Comparison of ENCODE assay signal across 19 cellular contexts in genomic region chr2:158120664-158121063, GRCh38. TPM values are rescaled to one million over a fixed set of nuclear protein-coding genes. Genes with fewer than 3 reads are reported as not detected.
"Had no signal": no experiment of that assay in that cellular context is flagged by ENCODE, and none has a peak within 500 bp of the region (broad histone marks: within the 10 kb centered on the region; RNA-seq: fewer than 3 reads in every experiment).

No MANE protein-coding gene starts in this region.

- H3K4me1 ChIP-seq: esophagus squamous epithelium, foreskin keratinocyte, left ventricle myocardium inferior, parathyroid adenoma, tibial nerve, vagina had no signal

- H3K9me3 Mint-ChIP-seq: activated T-helper 1 cell treated with anti-CD3 and anti-CD28 coated beads, Interleukin-12 subunit alpha, Interleukin-12 subunit beta, Interleukin-2, Interleukin-4 antibody, amounts not matched to agents 30 ng/mL and 10 ng/mL and 1 ng/mL, durations not matched to agents 14 hours and 24 hours and 36 hours; neural crest cell; stimulated activated effector memory CD8-positive, alpha-beta T cell treated with anti-CD3 and anti-CD28 coated beads, Interleukin-12 subunit alpha, Interleukin-12 subunit beta, amount 100 ng/mL, for 72 hours had no signal

- H3K27ac ChIP-seq: cardiac muscle cell, esophagus squamous epithelium, foreskin keratinocyte, left ventricle myocardium inferior, parathyroid adenoma, tibial nerve, vagina, VCaP had no signal

- H3K9me3 ChIP-seq: esophagus squamous epithelium, left ventricle myocardium inferior, tibial nerve, vagina had no signal

- H3K9ac ChIP-seq: parathyroid adenoma had no signal

- H2AFZ ChIP-seq: parathyroid adenoma had no signal

- ATAC-seq: activated CD4-positive, alpha-beta T cell treated with anti-CD3 and anti-CD28 coated beads for 36 hours; activated CD8-positive, alpha-beta T cell treated with anti-CD3 and anti-CD28 coated beads, Interleukin-2, amount 10 ng/mL, durations not matched to agents 7 days and 5 days; foreskin keratinocyte; stimulated activated effector memory CD8-positive, alpha-beta T cell treated with anti-CD3 and anti-CD28 coated beads, Interleukin-12 subunit alpha, Interleukin-12 subunit beta, amount 100 ng/mL, for 72 hours had no signal

- H3K27ac Mint-ChIP-seq: activated CD4-positive, alpha-beta T cell treated with anti-CD3 and anti-CD28 coated beads for 36 hours; activated CD8-positive, alpha-beta T cell treated with anti-CD3 and anti-CD28 coated beads, Interleukin-2, amount 10 ng/mL, durations not matched to agents 7 days and 5 days; activated T-helper 1 cell treated with anti-CD3 and anti-CD28 coated beads, Interleukin-12 subunit alpha, Interleukin-12 subunit beta, Interleukin-2, Interleukin-4 antibody, amounts not matched to agents 30 ng/mL and 10 ng/mL and 1 ng/mL, durations not matched to agents 14 hours and 24 hours and 36 hours; stimulated activated effector memory CD8-positive, alpha-beta T cell treated with anti-CD3 and anti-CD28 coated beads, Interleukin-12 subunit alpha, Interleukin-12 subunit beta, amount 100 ng/mL, for 72 hours had no signal

- H3K27me3 ChIP-seq: cardiac muscle cell, esophagus squamous epithelium, tibial nerve, vagina had no signal

- H3K4me1 Mint-ChIP-seq: activated CD4-positive, alpha-beta T cell treated with anti-CD3 and anti-CD28 coated beads for 36 hours; neural crest cell; stimulated activated effector memory CD8-positive, alpha-beta T cell treated with anti-CD3 and anti-CD28 coated beads, Interleukin-12 subunit alpha, Interleukin-12 subunit beta, amount 100 ng/mL, for 72 hours had no signal

- H3K36me3 Mint-ChIP-seq: stimulated activated effector memory CD8-positive, alpha-beta T cell treated with anti-CD3 and anti-CD28 coated beads, Interleukin-12 subunit alpha, Interleukin-12 subunit beta, amount 100 ng/mL, for 72 hours had no signal

- H3K4me3 Mint-ChIP-seq: activated CD4-positive, alpha-beta T cell treated with anti-CD3 and anti-CD28 coated beads for 36 hours; activated CD8-positive, alpha-beta T cell treated with anti-CD3 and anti-CD28 coated beads, Interleukin-2, amount 10 ng/mL, durations not matched to agents 7 days and 5 days; activated T-helper 1 cell treated with anti-CD3 and anti-CD28 coated beads, Interleukin-12 subunit alpha, Interleukin-12 subunit beta, Interleukin-2, Interleukin-4 antibody, amounts not matched to agents 30 ng/mL and 10 ng/mL and 1 ng/mL, durations not matched to agents 14 hours and 24 hours and 36 hours; neural crest cell; stimulated activated effector memory CD8-positive, alpha-beta T cell treated with anti-CD3 and anti-CD28 coated beads, Interleukin-12 subunit alpha, Interleukin-12 subunit beta, amount 100 ng/mL, for 72 hours had no signal

- DNase-seq: activated CD4-positive, alpha-beta T cell treated with anti-CD3 and anti-CD28 coated beads for 36 hours; activated CD8-positive, alpha-beta T cell treated with anti-CD3 and anti-CD28 coated beads, Interleukin-2, amount 10 ng/mL, durations not matched to agents 7 days and 5 days; activated naive CD4-positive, alpha-beta T cell; esophagus squamous epithelium; foreskin keratinocyte; head of caudate nucleus; left ventricle myocardium inferior; mesenchymal stem cell; retina had no signal

- H3K79me2 ChIP-seq: parathyroid adenoma had no signal

RNA-seq across cellular contexts. Expression of gene UPP2, which starts 19.0 kb away (rescaled TPM):
- total RNA-seq: activated CD4-positive, alpha-beta T cell treated with anti-CD3 and anti-CD28 coated beads for 36 hours; activated CD8-positive, alpha-beta T cell treated with anti-CD3 and anti-CD28 coated beads, Interleukin-2, amount 10 ng/mL, durations not matched to agents 7 days and 5 days; activated T-helper 1 cell treated with anti-CD3 and anti-CD28 coated beads, Interleukin-12 subunit alpha, Interleukin-12 subunit beta, Interleukin-2, Interleukin-4 antibody, amounts not matched to agents 30 ng/mL and 10 ng/mL and 1 ng/mL, durations not matched to agents 14 hours and 24 hours and 36 hours; cardiac muscle cell; esophagus squamous epithelium; foreskin keratinocyte; left ventricle myocardium inferior; myocyte; neural crest cell; skeletal muscle tissue; tibial nerve; vagina had no signal
